ENCODE assay signal across 14 cellular contexts in genomic region chr11:114040706-114041211, GRCh38. TPM values are rescaled to one million over a fixed set of nuclear protein-coding genes. Genes with fewer than 3 reads are reported as not detected.
DNase-seq lines count a peak whose midpoint lies in the region; ATAC-seq, FAIRE-seq and TF ChIP-seq lines count a peak whose summit lies in the region.
"Had no signal": no experiment of that assay in that cellular context is flagged by ENCODE, and none has a peak within 500 bp of the region (broad histone marks: within the 10 kb centered on the region; RNA-seq: fewer than 3 reads in every experiment).

No MANE protein-coding gene starts in this region.

- intact Hi-C loops in colonic mucosa (cut with DNase I), result no loop called here
- intact Hi-C loops in esophagus squamous epithelium (cut with DNase I), result no loop called here

- H3K36me3 ChIP-seq in colonic mucosa (no peaks in the 10 kb centered on the region), muscle layer of colon (ENCODE audit: insufficient read depth, low read length) (no peaks in the 10 kb centered on the region), esophagus squamous epithelium (no peaks in the 10 kb centered on the region)

- no peak for TF ChIP-seq POLR2A in A549 (IDR thresholded peaks at IDR 0.05; ENCODE audit: low read length)
- TF ChIP-seq POLR2A in esophagus squamous epithelium (IDR thresholded peaks at IDR 0.05), result no peak

- no peak for FAIRE-seq in A549 (lab: Jason Lieb, UNC)

- H3K27me3 ChIP-seq in colonic mucosa (no peaks in the 10 kb centered on the region), muscle layer of colon (ENCODE audit: control insufficient read depth in 1 of 2, insufficient read depth in 2 of 2, low read length in 2 of 2) (no peaks in the 10 kb centered on the region), esophagus squamous epithelium (peaks cover 0 to 4% (median under 1%) of the 10 kb centered on the region in 4 donors)

- H3K9ac ChIP-seq in colonic mucosa (ENCODE audit: low read depth in 2 of 2, low read length in 2 of 2) (no peak overlapping the region), muscle layer of colon (ENCODE audit: low read length) (no peak overlapping the region)

- peaks cover 6% of the 10 kb centered on the region; the same call in 2 of the 3 replicates for H3K4me1 ChIP-seq in A549
- H3K4me1 ChIP-seq in colonic mucosa, result peaks cover 7% of the 10 kb centered on the region
- H3K4me1 ChIP-seq in muscle layer of colon (ENCODE audit: insufficient read depth, low read length), result peaks cover 14% of the 10 kb centered on the region
- H3K4me1 ChIP-seq in esophagus squamous epithelium, result peaks cover 0 to 28% (median 8%) of the 10 kb centered on the region in 3 donors

- H3K27ac ChIP-seq in A549, result no peak overlapping the region; a peak in 1 of 6 replicates
- H3K27ac ChIP-seq in colonic mucosa, result peak overlapping the region; percentile 32
- peak overlapping the region; percentile 29 for H3K27ac ChIP-seq in muscle layer of colon (ENCODE audit: low read depth, low read length)
- peak overlapping the region in 1 of 4 donors; percentile 31 for H3K27ac ChIP-seq in esophagus squamous epithelium

- H3K4me3 ChIP-seq in A549 (no peak overlapping the region), colonic mucosa (no peak overlapping the region), muscle layer of colon (ENCODE audit: low read depth in 1 of 2, low read length in 2 of 2) (no peak overlapping the region), esophagus squamous epithelium (no peak overlapping the region)

- peak in 1 of 2 experiments; percentile 42; a peak in 4 of 6 replicates for ATAC-seq in A549
- ATAC-seq in HG03135 (IDR thresholded peaks at IDR 0.05; ENCODE audit: unreplicated experiment), result no peak
- ATAC-seq: activated T-cell treated with anti-CD3 and anti-CD28 coated beads, Interleukin-2, amount 50 U/mL, for 72 hours; naive thymus-derived CD4-positive, alpha-beta T cell; stimulated activated naive CD8-positive, alpha-beta T cell treated with anti-CD3 and anti-CD28 coated beads, Interleukin-15, amount 100 ng/mL, for 72 hours had no signal

- TF ChIP-seq RAD21 in A549 (conservative IDR thresholded peaks at IDR 0.05 in 1 of 2, IDR thresholded peaks at IDR 0.05 in 1 of 2), result no peak

- TF ChIP-seq EP300 in A549 (IDR thresholded peaks at IDR 0.05), result no peak

- TF ChIP-seq CTCF in A549 (IDR thresholded peaks at IDR 0.05), result no peak
- TF ChIP-seq CTCF in colonic mucosa (IDR thresholded peaks at IDR 0.05), result no peak
- TF ChIP-seq CTCF in esophagus squamous epithelium (IDR thresholded peaks at IDR 0.05), result no peak

- peak in 1 of 2 experiments; percentile 36 for DNase-seq in A549 (ENCODE audit: low read depth in 1 of 2, low spot score in 1 of 2)
- peak; percentile 54 for DNase-seq in LHCN-M2 (ENCODE audit: low read depth)
- peak; percentile 75 for DNase-seq in colonic mucosa
- DNase-seq in esophagus squamous epithelium (lab: John Stamatoyannopoulos, UW), result no peak
- no peak for DNase-seq in NCI-H2171 (lab: John Stamatoyannopoulos, UW)
- no peak for DNase-seq in DMS79 (lab: John Stamatoyannopoulos, UW)
- DNase-seq: activated T-cell treated with anti-CD3 and anti-CD28 coated beads, Interleukin-2, amount 50 U/mL, for 72 hours; cerebellar nuclear complex; hippocampal formation; naive thymus-derived CD4-positive, alpha-beta T cell; RPMI8226; stimulated activated naive CD8-positive, alpha-beta T cell treated with anti-CD3 and anti-CD28 coated beads, Interleukin-15, amount 100 ng/mL, for 72 hours had no signal

- 45% methylated on average over 7 of the region's 7 CpGs for WGBS in A549 (ENCODE audit: missing lambda C conversion rate)
- WGBS in esophagus squamous epithelium, 2 donors, result 56 to 60% methylated on average over 7 of the region's 7 CpGs

- POLR2A ChIA-PET in A549 (lab: Yijun Ruan, JAX), result no interaction called here

- H3K9me3 ChIP-seq in A549, result no peaks in the 10 kb centered on the region
- no peaks in the 10 kb centered on the region for H3K9me3 ChIP-seq in colonic mucosa
- no peaks in the 10 kb centered on the region for H3K9me3 ChIP-seq in muscle layer of colon (ENCODE audit: low read length)
- no peaks in the 10 kb centered on the region for H3K9me3 ChIP-seq in esophagus squamous epithelium

- peak overlapping the region; percentile 46; the same call in 2 of the 3 replicates for H3K4me2 ChIP-seq in A549

- CTCF ChIA-PET in A549 (lab: Yijun Ruan, JAX), result interaction anchor here (8.4 kb wide), 1 partner anchor 220 kb away, joined by 142 read pairs; no protein-coding TSS in a partner anchor

TF ChIP-seq in A549, 52 proteins besides CTCF, POLR2A, EP300 and RAD21:
- TF ChIP-seq ZSCAN20 (CRISPR knock-in tag; IDR thresholded peaks at IDR 0.05) (no peak), SMC3 (IDR thresholded peaks at IDR 0.05) (no peak), ATOH8 (CRISPR knock-in tag; IDR thresholded peaks at IDR 0.05; ENCODE audit: low read depth) (no peak), SREBF2 (IDR thresholded peaks at IDR 0.05) (no peak), ESRRA (IDR thresholded peaks at IDR 0.05; ENCODE audit: borderline replicate concordance, low read length) (no peak), POLR2AphosphoS2 (conservative IDR thresholded peaks at IDR 0.05; ENCODE audit: low read length) (no peak), ZNF302 (CRISPR knock-in tag; IDR thresholded peaks at IDR 0.05) (no peak), NFE2L2 (conservative IDR thresholded peaks at IDR 0.05; ENCODE audit: low read length) (no peak), TP53 (CRISPR knock-in tag; IDR thresholded peaks at IDR 0.05) (no peak), REST (IDR thresholded peaks at IDR 0.05) (no peak), JUNB (IDR thresholded peaks at IDR 0.05) (no peak), RARB (CRISPR knock-in tag; IDR thresholded peaks at IDR 0.05) (no peak), MYC (IDR thresholded peaks at IDR 0.05; ENCODE audit: borderline replicate concordance, low read length) (no peak), CBX8 (IDR thresholded peaks at IDR 0.05) (no peak), JUN (IDR thresholded peaks at IDR 0.05) (no peak), HOXB13 (CRISPR knock-in tag; IDR thresholded peaks at IDR 0.05; ENCODE audit: low read depth) (no peak)
TF ChIP-seq in A549: peak in this region for 0.

RNA-seq across cellular contexts. Expression of gene ZBTB16, which starts 18.8 kb away (rescaled TPM):
- not detected in 2 replicates for polyA plus RNA-seq in A549 (2011; rRNA removed)
- not detected in 2 replicates for polyA plus RNA-seq in A549 (2012; cell fraction: cytosol; rRNA removed)
- 0.23 and 0.26 TPM in 2 replicates for polyA plus RNA-seq in A549 (2012; cell fraction: nucleus; rRNA removed)
- not detected in 3 replicates for polyA plus RNA-seq in A549 (2017; fragmentation: RNase III; extraction: RNeasy Plus Mini Kit Qiagen cat#74134 plus additional on column Dnase treatment)
- polyA minus RNA-seq in A549 (2011; rRNA and poly(A)+ RNA removed), result not detected in 2 replicates
- total RNA-seq in LHCN-M2 (2014; rRNA removed), result 3.1 and 4.3 TPM in 2 replicates
- 1.1 TPM for polyA plus RNA-seq in LHCN-M2 (2012)
- 10 to 100 TPM in 1 of 2 donors, 1 to 10 TPM in 1; 2.0 to 13.7 TPM for total RNA-seq in colonic mucosa
- total RNA-seq in esophagus squamous epithelium, result 100 to 1,000 TPM in 1 of 4 donors, 10 to 100 TPM in 3; 10.4 to 137 (median 18.8) TPM

Comparison
In these comparisons a context has a peak if more than half of its experiments do, and no peak if none do; other contexts are left out.
1. DNase-seq: peak in LHCN-M2 (single experiment) and colonic mucosa (single experiment); none in esophagus squamous epithelium (single experiment), NCI-H2171 (single experiment) and DMS79 (single experiment).
2. H3K27ac ChIP-seq: peak in colonic mucosa (single experiment) and muscle layer of colon (single experiment); none in A549 (0 of 2).